In genomic region chr1:225965231-225965630, GRCh38 we compare ENCODE assay signal across 22 cellular contexts. TPM values are rescaled to one million over a fixed set of nuclear protein-coding genes. Genes with fewer than 3 reads are reported as not detected.
"Had no signal": no experiment of that assay in that cellular context is flagged by ENCODE, and none has a peak within 500 bp of the region (broad histone marks: within the 10 kb centered on the region; RNA-seq: fewer than 3 reads in every experiment).

No MANE protein-coding gene starts in this region.

- H3K27ac Mint-ChIP-seq: dendritic cell treated with granulocyte-macrophage colony-stimulating factor and Interleukin-4, amounts not matched to agents 40 ng/mL and 50 ng/mL, for 4 days; effector memory CD8-positive, alpha-beta T cell; nephron; stimulated activated naive B cell treated with anti-CD40 and anti-IgM and Interleukin-4, amounts not matched to agents 10 μg/mL and 1 μg/mL and 100 μg/mL, for 72 hours; stimulated activated naive CD8-positive, alpha-beta T cell treated with anti-CD3 and anti-CD28 coated beads, Interleukin-15, amount 100 ng/mL, for 72 hours had no signal

- H3K4me3 ChIP-seq: esophagus squamous epithelium, gastroesophageal sphincter, left ventricle myocardium inferior, lung, testis, tibial nerve, upper lobe of right lung had no signal

- H3K4me3 Mint-ChIP-seq: dendritic cell treated with granulocyte-macrophage colony-stimulating factor and Interleukin-4, amounts not matched to agents 40 ng/mL and 50 ng/mL, for 4 days; effector memory CD8-positive, alpha-beta T cell; naive B cell; nephron; stimulated activated naive B cell treated with anti-CD40 and anti-IgM and Interleukin-4, amounts not matched to agents 10 μg/mL and 1 μg/mL and 100 μg/mL, for 72 hours; stimulated activated naive CD8-positive, alpha-beta T cell treated with anti-CD3 and anti-CD28 coated beads, Interleukin-15, amount 100 ng/mL, for 72 hours had no signal

- H3K9me3 Mint-ChIP-seq: dendritic cell treated with granulocyte-macrophage colony-stimulating factor and Interleukin-4, amounts not matched to agents 40 ng/mL and 50 ng/mL, for 4 days; effector memory CD8-positive, alpha-beta T cell; naive B cell; stimulated activated naive B cell treated with anti-CD40 and anti-IgM and Interleukin-4, amounts not matched to agents 10 μg/mL and 1 μg/mL and 100 μg/mL, for 72 hours; stimulated activated naive CD8-positive, alpha-beta T cell treated with anti-CD3 and anti-CD28 coated beads, Interleukin-15, amount 100 ng/mL, for 72 hours had no signal

- H3K9me3 ChIP-seq: esophagus squamous epithelium, gastroesophageal sphincter, left ventricle myocardium inferior, testis, tibial nerve, upper lobe of right lung had no signal

- H3K36me3 ChIP-seq: esophagus squamous epithelium, gastroesophageal sphincter, left ventricle myocardium inferior, tibial nerve, upper lobe of right lung had no signal

- H3K27me3 ChIP-seq: testis, upper lobe of right lung had no signal

- FAIRE-seq: colon, keratinocyte had no signal

- H3K4me1 Mint-ChIP-seq: nephron had no signal

- H3K27ac ChIP-seq: esophagus squamous epithelium, gastroesophageal sphincter, left ventricle myocardium inferior, tibial nerve, upper lobe of right lung had no signal

- H3K27me3 Mint-ChIP-seq: stimulated activated naive CD8-positive, alpha-beta T cell treated with anti-CD3 and anti-CD28 coated beads, Interleukin-15, amount 100 ng/mL, for 72 hours had no signal

- H3K4me1 ChIP-seq: testis, upper lobe of right lung had no signal

- DNase-seq: cerebellar nuclear complex; effector memory CD8-positive, alpha-beta T cell; esophagus squamous epithelium; foreskin fibroblast; glutamatergic neuron; left ventricle myocardium inferior; mesenchymal stem cell; naive B cell; stimulated activated CD4-positive, alpha-beta T cell treated with anti-CD3 and anti-CD28 coated beads, Interleukin-2, amount 100 ng/mL, for 24 hours; stimulated activated CD4-positive, alpha-beta T cell treated with anti-CD3 and anti-CD28 coated beads, Interleukin-4, amount 100 ng/mL, for 4 hours; stimulated activated naive B cell treated with anti-CD40 and anti-IgM and Interleukin-4, amounts not matched to agents 10 μg/mL and 1 μg/mL and 100 μg/mL, for 72 hours; stimulated activated naive CD8-positive, alpha-beta T cell treated with anti-CD3 and anti-CD28 coated beads, Interleukin-15, amount 100 ng/mL, for 72 hours; upper lobe of right lung had no signal

- H3K36me3 Mint-ChIP-seq: naive B cell; stimulated activated naive B cell treated with anti-CD40 and anti-IgM and Interleukin-4, amounts not matched to agents 10 μg/mL and 1 μg/mL and 100 μg/mL, for 72 hours had no signal

- ATAC-seq: effector memory CD8-positive, alpha-beta T cell; gastroesophageal sphincter; stimulated activated naive B cell treated with anti-CD40 and anti-IgM and Interleukin-4, amounts not matched to agents 10 μg/mL and 1 μg/mL and 100 μg/mL, for 72 hours; stimulated activated naive CD8-positive, alpha-beta T cell treated with anti-CD3 and anti-CD28 coated beads, Interleukin-15, amount 100 ng/mL, for 72 hours; upper lobe of right lung had no signal

RNA-seq across cellular contexts. Expression of gene LEFTY2, which starts 24.2 kb away (rescaled TPM):
- total RNA-seq: epithelial cell of proximal tubule, esophagus squamous epithelium, tibial nerve had no signal
- polyA plus RNA-seq: keratinocyte had no signal
